8 cellular contexts compared by ENCODE assay signal in genomic region chr12:122420471-122421262, GRCh38. TPM values are rescaled to one million over a fixed set of nuclear protein-coding genes. Genes with fewer than 3 reads are reported as not detected.
A peak's percentile ranks its signal among the peaks of the same experiment; 100 is the strongest.
DNase-seq lines count a peak whose midpoint lies in the region; ATAC-seq and TF ChIP-seq lines count a peak whose summit lies in the region.

No MANE protein-coding gene starts in this region.

- H3K27me3 Mint-ChIP-seq in dendritic cell treated with granulocyte-macrophage colony-stimulating factor and Interleukin-4, amounts not matched to agents 40 ng/mL and 50 ng/mL, for 4 days: no peaks in the 10 kb centered on the region
- no peaks in the 10 kb centered on the region for H3K27me3 Mint-ChIP-seq in nephron progenitor cell (ENCODE audit: low read depth, poor library complexity)

- no peaks in the 10 kb centered on the region for H3K27me3 ChIP-seq in BJ (ENCODE audit: control insufficient read depth, insufficient read depth, low read length)
- H3K27me3 ChIP-seq in MG63: no peaks in the 10 kb centered on the region

- no peak for ATAC-seq in GM21723 (IDR thresholded peaks at IDR 0.05; ENCODE audit: unreplicated experiment)
- ATAC-seq in HG03175 (IDR thresholded peaks at IDR 0.05; ENCODE audit: unreplicated experiment): no peak

- H3K9me3 Mint-ChIP-seq in dendritic cell treated with granulocyte-macrophage colony-stimulating factor and Interleukin-4, amounts not matched to agents 40 ng/mL and 50 ng/mL, for 4 days: no peaks in the 10 kb centered on the region
- H3K9me3 Mint-ChIP-seq in nephron progenitor cell: no peaks in the 10 kb centered on the region

- H3K4me1 Mint-ChIP-seq in dendritic cell treated with granulocyte-macrophage colony-stimulating factor and Interleukin-4, amounts not matched to agents 40 ng/mL and 50 ng/mL, for 4 days (ENCODE audit: low read depth): peaks cover 30% of the 10 kb centered on the region
- H3K4me1 Mint-ChIP-seq in nephron progenitor cell: peaks cover 36% of the 10 kb centered on the region

- peaks cover 27% of the 10 kb centered on the region for H3K36me3 Mint-ChIP-seq in dendritic cell treated with granulocyte-macrophage colony-stimulating factor and Interleukin-4, amounts not matched to agents 40 ng/mL and 50 ng/mL, for 4 days (ENCODE audit: low read depth)
- peaks cover 6% of the 10 kb centered on the region for H3K36me3 Mint-ChIP-seq in nephron progenitor cell (ENCODE audit: low read depth)

- TF ChIP-seq CTCF in BJ (IDR thresholded peaks at IDR 0.05; ENCODE audit: insufficient read depth, low read depth, low read length) (no peak), nephron progenitor cell (IDR thresholded peaks at IDR 0.05) (no peak)

- peaks cover 1% of the 10 kb centered on the region; the same call in 1 of the 2 replicates for H3K36me3 ChIP-seq in BJ (ENCODE audit: control insufficient read depth, insufficient read depth, low read length)
- peaks cover 21% of the 10 kb centered on the region for H3K36me3 ChIP-seq in MG63

- H3K9me3 ChIP-seq in MG63: no peaks in the 10 kb centered on the region

- H3K4me3 Mint-ChIP-seq in dendritic cell treated with granulocyte-macrophage colony-stimulating factor and Interleukin-4, amounts not matched to agents 40 ng/mL and 50 ng/mL, for 4 days: peak overlapping the region; percentile 88
- peak overlapping the region; percentile 95 for H3K4me3 Mint-ChIP-seq in nephron progenitor cell

- H3K27ac Mint-ChIP-seq in dendritic cell treated with granulocyte-macrophage colony-stimulating factor and Interleukin-4, amounts not matched to agents 40 ng/mL and 50 ng/mL, for 4 days: peak overlapping the region; percentile 94
- H3K27ac Mint-ChIP-seq in nephron progenitor cell: peak overlapping the region; percentile 98

- CTCF ChIA-PET in BJ (lab: Yijun Ruan, JAX): interaction anchor here (3.5 kb wide), 1 partner anchor 21 kb away, joined by 15 read pairs; no protein-coding TSS in a partner anchor

- POLR2A ChIA-PET in BJ (lab: Charles Lee): no interaction called here

- intact Hi-C loops in dendritic cell treated with granulocyte-macrophage colony-stimulating factor and Interleukin-4, amounts not matched to agents 40 ng/mL and 50 ng/mL, for 4 days (cut with micrococcal nuclease): no loop called here

- DNase-seq in BJ (ENCODE audit: low read depth): no peak
- DNase-seq in MG63: no peak
- DNase-seq in nephron progenitor cell: no peak
- DNase-seq in SIG-M5 treated with dmso at 0.1 percent for 504 hours (lab: John Stamatoyannopoulos, UW; ENCODE audit: unreplicated experiment): no peak
- DNase-seq in GM19238 (ENCODE audit: insufficient read length, low spot score): no peak

- peak overlapping the region; percentile 56 for H3K4me3 ChIP-seq in BJ (ENCODE audit: low read depth, low read length)
- H3K4me3 ChIP-seq in MG63: peak overlapping the region; percentile 96

RNA-seq across cellular contexts. Expression of gene CLIP1, which starts 1.8 kb away (rescaled TPM):
- 81.2 and 104 TPM in 2 replicates for polyA plus RNA-seq in BJ (2011; rRNA removed)
- polyA minus RNA-seq in BJ (2011; rRNA and poly(A)+ RNA removed): 93.1 and 128 TPM in 2 replicates
- total RNA-seq in MG63 (2014; rRNA removed; shearing (Covaris generic); ENCODE audit: low replicate concordance): 23.9 and 75.3 TPM in 2 replicates
